1 cellular context compared by ENCODE assay signal in the genomic region with DNA sequence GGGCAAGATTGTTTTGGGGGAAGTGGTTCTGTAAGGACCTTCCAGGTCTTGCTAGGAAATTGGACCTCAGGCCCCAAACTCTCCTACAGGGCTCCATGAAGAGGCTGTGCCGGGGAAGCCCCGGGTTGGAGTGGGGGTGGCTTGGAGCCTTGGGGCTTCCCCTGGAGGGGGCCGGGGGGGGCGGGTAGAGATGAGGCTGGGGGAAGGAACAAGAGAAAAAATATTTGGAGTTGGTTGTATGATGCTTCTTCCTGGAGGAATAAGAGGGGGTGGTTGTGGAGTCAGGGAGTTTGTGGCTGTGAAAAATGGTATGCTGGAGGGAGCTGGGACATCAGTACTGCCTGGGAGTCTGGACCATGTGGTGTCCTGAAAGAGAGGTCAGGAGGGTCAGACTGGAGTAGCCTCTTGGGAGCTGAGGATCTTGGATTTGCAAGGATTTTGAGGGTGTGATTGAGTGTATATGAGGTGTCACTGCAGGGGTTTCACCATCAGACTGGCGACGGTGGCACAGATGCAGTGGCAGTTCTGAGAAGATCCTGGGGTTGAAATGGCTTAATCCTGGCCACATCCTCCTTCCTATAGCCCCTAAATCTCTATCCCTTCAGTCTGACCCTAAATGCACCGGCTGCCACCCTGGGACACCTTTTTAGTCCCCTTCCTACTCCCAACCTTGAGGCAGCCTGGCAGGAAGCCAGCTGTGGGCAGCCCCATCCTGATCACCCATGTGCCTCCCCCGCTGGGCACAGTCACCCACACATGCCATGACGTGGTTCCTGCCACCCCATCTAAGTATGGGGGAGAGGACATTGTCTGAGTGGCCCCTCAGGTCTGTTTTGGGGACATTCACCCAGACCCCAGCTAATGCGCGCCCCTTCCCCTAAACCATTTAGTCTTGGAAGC.
TF ChIP-seq lines count a peak whose summit lies in the region.

No MANE protein-coding gene starts in this region.

TF ChIP-seq in K562, 482 proteins besides CTCF, POLR2A, EP300 and RAD21:
- TF ChIP-seq E4F1 (CRISPR knock-in tag; IDR thresholded peaks at IDR 0.05; ENCODE audit: borderline replicate concordance) (no peak), PHTF2 (CRISPR knock-in tag; IDR thresholded peaks at IDR 0.05) (no peak), NR3C1 (CRISPR knock-in tag; IDR thresholded peaks at IDR 0.05) (no peak), DDX20 (tag; IDR thresholded peaks at IDR 0.05; ENCODE audit: low read depth) (no peak), NFIC (IDR thresholded peaks at IDR 0.05) (peak; percentile 70), RHOXF2B (CRISPR knock-in tag; conservative IDR thresholded peaks at IDR 0.05) (no peak)
- TF ChIP-seq, protein P1, sequence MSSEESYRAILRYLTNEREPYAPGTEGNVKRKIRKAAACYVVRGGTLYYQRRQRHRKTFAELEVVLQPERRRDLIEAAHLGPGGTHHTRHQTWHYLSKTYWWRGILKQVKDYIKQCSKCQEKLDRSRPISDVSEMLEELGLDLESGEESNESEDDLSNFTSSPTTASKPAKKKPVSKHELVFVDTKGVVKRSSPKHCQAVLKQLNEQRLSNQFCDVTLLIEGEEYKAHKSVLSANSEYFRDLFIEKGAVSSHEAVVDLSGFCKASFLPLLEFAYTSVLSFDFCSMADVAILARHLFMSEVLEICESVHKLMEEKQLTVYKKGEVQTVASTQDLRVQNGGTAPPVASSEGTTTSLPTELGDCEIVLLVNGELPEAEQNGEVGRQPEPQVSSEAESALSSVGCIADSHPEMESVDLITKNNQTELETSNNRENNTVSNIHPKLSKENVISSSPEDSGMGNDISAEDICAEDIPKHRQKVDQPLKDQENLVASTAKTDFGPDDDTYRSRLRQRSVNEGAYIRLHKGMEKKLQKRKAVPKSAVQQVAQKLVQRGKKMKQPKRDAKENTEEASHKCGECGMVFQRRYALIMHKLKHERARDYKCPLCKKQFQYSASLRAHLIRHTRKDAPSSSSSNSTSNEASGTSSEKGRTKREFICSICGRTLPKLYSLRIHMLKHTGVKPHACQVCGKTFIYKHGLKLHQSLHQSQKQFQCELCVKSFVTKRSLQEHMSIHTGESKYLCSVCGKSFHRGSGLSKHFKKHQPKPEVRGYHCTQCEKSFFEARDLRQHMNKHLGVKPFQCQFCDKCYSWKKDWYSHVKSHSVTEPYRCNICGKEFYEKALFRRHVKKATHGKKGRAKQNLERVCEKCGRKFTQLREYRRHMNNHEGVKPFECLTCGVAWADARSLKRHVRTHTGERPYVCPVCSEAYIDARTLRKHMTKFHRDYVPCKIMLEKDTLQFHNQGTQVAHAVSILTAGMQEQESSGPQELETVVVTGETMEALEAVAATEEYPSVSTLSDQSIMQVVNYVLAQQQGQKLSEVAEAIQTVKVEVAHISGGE (CRISPR knock-in tag; IDR thresholded peaks at IDR 0.05): no peak
TF ChIP-seq in K562: peak in this region for 1.
